1 cellular context compared by ENCODE assay signal in the genomic region with DNA sequence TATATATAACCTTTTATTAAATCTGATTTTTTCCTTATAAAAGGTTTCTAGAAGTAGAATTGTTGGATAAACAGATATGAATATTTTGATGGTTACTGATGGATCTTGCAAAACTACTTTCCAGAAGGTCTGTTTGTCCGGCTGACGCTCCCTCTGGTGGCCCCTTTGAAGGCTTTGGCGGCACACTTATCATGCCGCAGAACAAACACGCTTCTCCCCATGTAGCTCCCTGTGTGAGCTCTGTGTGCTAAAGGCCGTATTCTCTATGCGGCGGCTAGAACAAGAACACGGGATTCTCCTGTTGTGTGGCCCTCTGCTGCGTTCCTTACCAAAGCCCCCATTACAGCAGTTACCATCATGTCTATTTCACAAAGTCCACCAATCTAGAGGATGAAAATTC.
TF ChIP-seq lines count a peak whose summit lies in the region.

No MANE protein-coding gene starts in this region.

TF ChIP-seq in HCT116, 20 proteins besides CTCF, POLR2A, EP300 and RAD21 (continued from another document):
- TF ChIP-seq, protein P1, sequence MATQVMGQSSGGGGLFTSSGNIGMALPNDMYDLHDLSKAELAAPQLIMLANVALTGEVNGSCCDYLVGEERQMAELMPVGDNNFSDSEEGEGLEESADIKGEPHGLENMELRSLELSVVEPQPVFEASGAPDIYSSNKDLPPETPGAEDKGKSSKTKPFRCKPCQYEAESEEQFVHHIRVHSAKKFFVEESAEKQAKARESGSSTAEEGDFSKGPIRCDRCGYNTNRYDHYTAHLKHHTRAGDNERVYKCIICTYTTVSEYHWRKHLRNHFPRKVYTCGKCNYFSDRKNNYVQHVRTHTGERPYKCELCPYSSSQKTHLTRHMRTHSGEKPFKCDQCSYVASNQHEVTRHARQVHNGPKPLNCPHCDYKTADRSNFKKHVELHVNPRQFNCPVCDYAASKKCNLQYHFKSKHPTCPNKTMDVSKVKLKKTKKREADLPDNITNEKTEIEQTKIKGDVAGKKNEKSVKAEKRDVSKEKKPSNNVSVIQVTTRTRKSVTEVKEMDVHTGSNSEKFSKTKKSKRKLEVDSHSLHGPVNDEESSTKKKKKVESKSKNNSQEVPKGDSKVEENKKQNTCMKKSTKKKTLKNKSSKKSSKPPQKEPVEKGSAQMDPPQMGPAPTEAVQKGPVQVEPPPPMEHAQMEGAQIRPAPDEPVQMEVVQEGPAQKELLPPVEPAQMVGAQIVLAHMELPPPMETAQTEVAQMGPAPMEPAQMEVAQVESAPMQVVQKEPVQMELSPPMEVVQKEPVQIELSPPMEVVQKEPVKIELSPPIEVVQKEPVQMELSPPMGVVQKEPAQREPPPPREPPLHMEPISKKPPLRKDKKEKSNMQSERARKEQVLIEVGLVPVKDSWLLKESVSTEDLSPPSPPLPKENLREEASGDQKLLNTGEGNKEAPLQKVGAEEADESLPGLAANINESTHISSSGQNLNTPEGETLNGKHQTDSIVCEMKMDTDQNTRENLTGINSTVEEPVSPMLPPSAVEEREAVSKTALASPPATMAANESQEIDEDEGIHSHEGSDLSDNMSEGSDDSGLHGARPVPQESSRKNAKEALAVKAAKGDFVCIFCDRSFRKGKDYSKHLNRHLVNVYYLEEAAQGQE (IDR thresholded peaks at IDR 0.05; ENCODE audit: low read depth), result no peak
- TF ChIP-seq, protein P2, sequence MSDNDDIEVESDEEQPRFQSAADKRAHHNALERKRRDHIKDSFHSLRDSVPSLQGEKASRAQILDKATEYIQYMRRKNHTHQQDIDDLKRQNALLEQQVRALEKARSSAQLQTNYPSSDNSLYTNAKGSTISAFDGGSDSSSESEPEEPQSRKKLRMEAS (IDR thresholded peaks at IDR 0.05), result no peak
